Comparison of ENCODE assay signal across 15 cellular contexts in the genomic region with DNA sequence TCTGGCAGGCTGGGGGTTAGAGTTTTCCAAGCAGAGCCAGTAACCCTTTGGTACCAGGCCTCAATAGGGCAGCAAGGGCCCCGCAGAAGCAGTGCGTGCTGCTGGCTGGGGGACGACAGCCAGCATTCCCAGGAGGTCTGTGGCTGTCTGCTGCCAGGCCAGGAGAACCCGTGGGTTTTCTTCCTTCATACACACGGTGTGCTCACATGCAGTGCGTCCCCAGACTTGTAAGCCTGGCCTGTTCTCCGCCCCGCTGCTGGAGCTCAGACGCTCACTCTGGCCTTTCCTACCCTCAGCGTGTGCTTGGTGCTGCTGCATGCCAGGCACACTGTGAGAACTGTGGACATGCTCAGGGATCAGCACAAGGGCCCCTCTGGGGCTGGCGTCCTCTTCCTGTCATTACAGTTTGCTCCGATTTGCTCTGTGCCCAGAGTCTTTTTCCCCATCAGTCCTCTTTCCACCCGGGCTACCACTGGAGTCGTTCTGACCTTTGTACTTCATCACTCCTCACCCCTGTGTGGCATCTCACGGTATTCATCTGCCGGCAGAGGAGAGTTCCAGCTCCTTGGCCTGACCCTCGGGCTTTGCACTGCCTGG.
A peak's percentile ranks its signal among the peaks of the same experiment; 100 is the strongest.
DNase-seq lines count a peak whose midpoint lies in the region; ATAC-seq, FAIRE-seq and TF ChIP-seq lines count a peak whose summit lies in the region.
"Had no signal": no experiment of that assay in that cellular context is flagged by ENCODE, and none has a peak within 500 bp of the region (broad histone marks: within the 10 kb centered on the region; RNA-seq: fewer than 3 reads in every experiment).

No MANE protein-coding gene starts in this region.

- WGBS in aorta, 2 donors = 66 to 67% methylated on average over 17 of the region's 17 CpGs
- 80% methylated on average over 15 of the region's 17 CpGs for WGBS in HepG2 (ENCODE audit: low lambda C conversion rate)

- H3K36me3 ChIP-seq in aorta (ENCODE audit: control insufficient read depth in 1 of 2, insufficient read depth in 2 of 2, low read length in 1 of 2) (peaks cover 0 to 3% of the 10 kb centered on the region in 2 donors), HepG2 (replicated peaks in 1 of 2; ENCODE audit: control insufficient read depth in 1 of 2, insufficient read depth in 2 of 2, low read length in 2 of 2) (peaks cover 7 to 20% of the 10 kb centered on the region in 2 experiments; a peak in 3 of 5 replicates)
- H3K36me3 ChIP-seq: SJCRH30 had no signal

- TF ChIP-seq CTCF in HepG2 (CRISPR knock-in tag; IDR thresholded peaks at IDR 0.05) = no peak

- POLR2A ChIA-PET in naive thymus-derived CD8-positive, alpha-beta T cell (lab: Charles Lee) = interaction anchor here (0.6 to 8.7 kb wide), 4 partner anchors 10 to 832 kb away, joined by 3 to 87 read pairs (median 8); no protein-coding TSS in a partner anchor
- POLR2A ChIA-PET in HepG2 (lab: Yijun Ruan, JAX) = no interaction called here

- peak overlapping the region; percentile 79 for H3K27ac Mint-ChIP-seq in activated naive CD4-positive, alpha-beta T cell treated with anti-CD3 and anti-CD28 coated beads, Interleukin-2, amount 50 U/mL, for 24 hours
- H3K27ac Mint-ChIP-seq in activated naive CD8-positive, alpha-beta T cell treated with anti-CD3 and anti-CD28 coated beads for 36 hours = peak overlapping the region; percentile 80
- H3K27ac Mint-ChIP-seq in naive thymus-derived CD8-positive, alpha-beta T cell = peak overlapping the region; percentile 69 to 98 (median 94)

- H3K9me3 ChIP-seq in aorta (ENCODE audit: control insufficient read depth, low read length) = no peaks in the 10 kb centered on the region
- no peaks in the 10 kb centered on the region for H3K9me3 ChIP-seq in HepG2 (ENCODE audit: low read length)
- H3K9me3 ChIP-seq: SJCRH30 had no signal

- H3K79me2 ChIP-seq in HepG2 (ENCODE audit: insufficient read depth, low read length) = no peaks in the 10 kb centered on the region

- no peak for TF ChIP-seq RAD21 in HepG2 (CRISPR knock-in tag; IDR thresholded peaks at IDR 0.05)

- no peak overlapping the region for H3K4me3 Mint-ChIP-seq in activated naive CD4-positive, alpha-beta T cell treated with anti-CD3 and anti-CD28 coated beads, Interleukin-2, amount 50 U/mL, for 24 hours
- H3K4me3 Mint-ChIP-seq in activated naive CD8-positive, alpha-beta T cell treated with anti-CD3 and anti-CD28 coated beads for 36 hours = no peak overlapping the region
- peak overlapping the region; percentile 24 to 78 (median 62) for H3K4me3 Mint-ChIP-seq in naive thymus-derived CD8-positive, alpha-beta T cell

- H3K4me3 ChIP-seq in aorta (ENCODE audit: low read length in 2 of 2) (no peak overlapping the region), HepG2 (replicated peaks in 1 of 3; ENCODE audit: insufficient read depth in 1 of 3, low read depth in 2 of 3, low read length in 3 of 3) (no peak overlapping the region)
- H3K4me3 ChIP-seq: K562, SJCRH30 had no signal

- peaks cover 87% of the 10 kb centered on the region for H3K4me1 Mint-ChIP-seq in activated naive CD4-positive, alpha-beta T cell treated with anti-CD3 and anti-CD28 coated beads, Interleukin-2, amount 50 U/mL, for 24 hours
- peaks cover 36% of the 10 kb centered on the region for H3K4me1 Mint-ChIP-seq in activated naive CD8-positive, alpha-beta T cell treated with anti-CD3 and anti-CD28 coated beads for 36 hours
- H3K4me1 Mint-ChIP-seq in naive thymus-derived CD8-positive, alpha-beta T cell = peaks cover 40 to 93% (median 74%) of the 10 kb centered on the region in 4 donors

- no peak for TF ChIP-seq EP300 in HepG2 (IDR thresholded peaks at IDR 0.05; ENCODE audit: low read depth in 2 of 2, low read length in 2 of 2)
- TF ChIP-seq EP300 in HepG2 (CRISPR knock-in tag; IDR thresholded peaks at IDR 0.05; ENCODE audit: borderline replicate concordance) = no peak

- intact Hi-C loops in aorta (cut with DNase I) = no loop called here
- intact Hi-C loops in HepG2 (cut with micrococcal nuclease; ENCODE audit: unreplicated experiment) = no loop called here

- H3K27me3 Mint-ChIP-seq in activated naive CD4-positive, alpha-beta T cell treated with anti-CD3 and anti-CD28 coated beads, Interleukin-2, amount 50 U/mL, for 24 hours = no peaks in the 10 kb centered on the region
- no peaks in the 10 kb centered on the region for H3K27me3 Mint-ChIP-seq in activated naive CD8-positive, alpha-beta T cell treated with anti-CD3 and anti-CD28 coated beads for 36 hours
- no peaks in the 10 kb centered on the region for H3K27me3 Mint-ChIP-seq in naive thymus-derived CD8-positive, alpha-beta T cell

- H3K4me1 ChIP-seq in aorta (ENCODE audit: control insufficient read depth in 1 of 2, insufficient read depth in 2 of 2, low read length in 2 of 2) (no peaks in the 10 kb centered on the region), HepG2 (ENCODE audit: insufficient read depth, low read length) (peaks cover 8% of the 10 kb centered on the region)
- H3K4me1 ChIP-seq: SJCRH30 had no signal

- no peak overlapping the region for H2AFZ ChIP-seq in HepG2 (ENCODE audit: low read length)

- DNase-seq in activated naive CD4-positive, alpha-beta T cell (lab: John Stamatoyannopoulos, UW) = no peak
- no peak for DNase-seq in activated naive CD8-positive, alpha-beta T cell treated with anti-CD3 and anti-CD28 coated beads for 36 hours
- DNase-seq in naive thymus-derived CD8-positive, alpha-beta T cell = peak in 2 of 10 donors; percentile 17 to 50
- DNase-seq in aorta (no peak), HepG2 (ENCODE audit: low spot score) (no peak), NCI-H748 (lab: John Stamatoyannopoulos, UW; ENCODE audit: unreplicated experiment) (no peak)
- DNase-seq: DMS79 treated with DMSO at 0.1 percent for 48 hours, left ventricle myocardium superior, NCI-H345, SJCRH30 had no signal

- TF ChIP-seq POLR2A in HepG2 (IDR thresholded peaks at IDR 0.05; ENCODE audit: insufficient read depth in 1 of 2, low read depth in 2 of 2, low read length in 2 of 2) = no peak

- FAIRE-seq in HepG2 (lab: Jason Lieb, UNC) = no peak
- FAIRE-seq: K562, TTC549 had no signal

- ATAC-seq in naive thymus-derived CD8-positive, alpha-beta T cell = peak in 1 of 2 donors; percentile 2
- ATAC-seq in aorta (ENCODE audit: low FRiP score) (peak; percentile 47), HepG2 (no peak; the same call in 1 of the 3 replicates), HG02840 (IDR thresholded peaks at IDR 0.05; ENCODE audit: low FRiP score, unreplicated experiment) (no peak)
- ATAC-seq: HCT116, K562 had no signal

- H4K20me1 ChIP-seq in HepG2 (ENCODE audit: insufficient read depth, low read length) = peaks cover 5% of the 10 kb centered on the region; the same call in 1 of the 2 replicates

- no TSS peak for BruUV-seq in HepG2 (replicated peaks; lab: Mats Ljungman, UMichigan)

- in situ Hi-C loops in HepG2 (cut with HindIII; ENCODE audit: extremely low pct_ligation_motif_present, low pct_unique_long_range_greater_than_20kb) = no loop called here

- no peaks in the 10 kb centered on the region for H3K9me3 Mint-ChIP-seq in activated naive CD4-positive, alpha-beta T cell treated with anti-CD3 and anti-CD28 coated beads, Interleukin-2, amount 50 U/mL, for 24 hours
- no peaks in the 10 kb centered on the region for H3K9me3 Mint-ChIP-seq in activated naive CD8-positive, alpha-beta T cell treated with anti-CD3 and anti-CD28 coated beads for 36 hours
- H3K9me3 Mint-ChIP-seq in naive thymus-derived CD8-positive, alpha-beta T cell = no peaks in the 10 kb centered on the region

- H3K9ac ChIP-seq in HepG2 (ENCODE audit: insufficient read depth, low read depth, low read length) = no peak overlapping the region

- no peak overlapping the region for H3K4me2 ChIP-seq in HepG2 (ENCODE audit: low read depth, low read length)

- peaks cover 6% of the 10 kb centered on the region for H3K36me3 Mint-ChIP-seq in activated naive CD4-positive, alpha-beta T cell treated with anti-CD3 and anti-CD28 coated beads, Interleukin-2, amount 50 U/mL, for 24 hours
- peaks cover 13% of the 10 kb centered on the region for H3K36me3 Mint-ChIP-seq in activated naive CD8-positive, alpha-beta T cell treated with anti-CD3 and anti-CD28 coated beads for 36 hours
- H3K36me3 Mint-ChIP-seq in naive thymus-derived CD8-positive, alpha-beta T cell = peaks cover 0 to 9% (median 6%) of the 10 kb centered on the region in 3 donors

- H3K27ac ChIP-seq in aorta (ENCODE audit: low read depth in 1 of 2, low read length in 2 of 2) = no peak overlapping the region
- no peak overlapping the region for H3K27ac ChIP-seq in HepG2 (ENCODE audit: extremely low read length, insufficient read depth, low read length)
- H3K27ac ChIP-seq: SJCRH30 had no signal

- no peaks in the 10 kb centered on the region for H3K27me3 ChIP-seq in aorta (ENCODE audit: control insufficient read depth in 1 of 2, insufficient read depth in 2 of 2, low read length in 1 of 2)
- H3K27me3 ChIP-seq in HepG2 (ENCODE audit: control insufficient read depth in 1 of 2, insufficient read depth in 2 of 2, low read length in 2 of 2) = no peaks in the 10 kb centered on the region
- H3K27me3 ChIP-seq: SJCRH30 had no signal

- CTCF ChIA-PET in HepG2 (lab: Yijun Ruan, JAX; ENCODE audit: low intra/inter-chr PET ratio, low total read pairs) = no interaction called here

TF ChIP-seq in HepG2, 621 proteins besides CTCF, POLR2A, EP300 and RAD21:
- TF ChIP-seq PHF21A (CRISPR knock-in tag; IDR thresholded peaks at IDR 0.05) (no peak), ZNF792 (CRISPR knock-in tag; IDR thresholded peaks at IDR 0.05) (no peak), ZBTB46 (CRISPR knock-in tag; IDR thresholded peaks at IDR 0.05; ENCODE audit: borderline replicate concordance) (no peak)
TF ChIP-seq in HepG2: peak in this region for 0.

Comparison
In these comparisons a context has a peak if more than half of its experiments do, and no peak if none do; other contexts are left out.
1. H3K4me3 Mint-ChIP-seq: peak in naive thymus-derived CD8-positive, alpha-beta T cell (10 of 10); none in activated naive CD4-positive, alpha-beta T cell treated with anti-CD3 and anti-CD28 coated beads, Interleukin-2, amount 50 U/mL, for 24 hours (single experiment) and activated naive CD8-positive, alpha-beta T cell treated with anti-CD3 and anti-CD28 coated beads for 36 hours (single experiment).
2. Peak in every context shown above with its lines, with median percentiles within 50 percentile points of each other: H3K27ac Mint-ChIP-seq.